In the genomic region with DNA sequence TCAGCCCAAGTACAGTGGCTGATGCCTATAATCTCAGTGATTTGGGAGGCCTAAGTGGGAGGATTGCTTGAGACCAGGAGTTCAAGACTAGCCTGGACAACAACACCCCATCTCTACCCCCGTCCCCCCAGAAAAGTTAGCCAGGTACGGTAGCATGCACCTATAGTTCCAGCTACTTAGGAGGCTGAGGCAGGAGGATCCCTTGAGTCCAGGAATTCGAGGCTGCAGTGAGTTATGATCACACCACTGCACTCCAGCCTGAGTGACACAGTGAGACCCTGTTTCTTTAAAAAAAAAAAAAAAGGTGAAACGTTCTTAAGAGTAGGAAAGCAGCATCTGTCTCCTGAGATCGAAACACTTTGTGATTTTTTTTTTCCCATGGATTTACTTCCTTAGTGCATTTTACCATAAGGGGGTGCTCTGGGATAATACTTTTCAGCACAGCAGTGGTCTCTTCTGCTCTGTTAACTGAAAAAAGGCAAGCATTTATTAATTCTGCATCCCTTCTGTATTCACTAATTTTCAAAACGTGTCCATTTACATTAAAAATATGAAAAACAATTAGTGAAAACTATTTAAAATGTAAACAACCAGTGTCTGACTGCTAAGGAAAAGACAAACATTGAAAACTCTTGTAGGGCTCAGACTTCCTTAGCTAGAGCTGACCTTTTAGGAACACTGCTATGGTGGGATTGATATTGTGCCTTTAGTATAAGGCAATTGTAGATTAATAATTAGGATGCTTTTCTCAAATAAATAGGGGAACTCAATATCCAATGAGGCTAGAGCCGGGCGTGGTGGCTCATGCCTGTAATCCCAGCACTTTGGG, we compare ENCODE assay signal across 9 cellular contexts. TPM values are rescaled to one million over a fixed set of nuclear protein-coding genes. Genes with fewer than 3 reads are reported as not detected.
A peak's percentile ranks its signal among the peaks of the same experiment; 100 is the strongest.
DNase-seq lines count a peak whose midpoint lies in the region; ATAC-seq and TF ChIP-seq lines count a peak whose summit lies in the region.
"Had no signal": no experiment of that assay in that cellular context is flagged by ENCODE, and none has a peak within 500 bp of the region (broad histone marks: within the 10 kb centered on the region; RNA-seq: fewer than 3 reads in every experiment).

No MANE protein-coding gene starts in this region.

- H3K4me3 ChIP-seq in cardiac muscle cell, result no peak overlapping the region
- H3K4me3 ChIP-seq: BLaER1 had no signal

- H3K27me3 ChIP-seq in cardiac muscle cell, result no peaks in the 10 kb centered on the region
- H3K27me3 ChIP-seq: BLaER1 had no signal

- peak; percentile 49 for TF ChIP-seq CTCF in cardiac muscle cell (IDR thresholded peaks at IDR 0.05; ENCODE audit: low read depth, low read length)

- no peak overlapping the region for H3K27ac ChIP-seq in cardiac muscle cell
- H3K27ac ChIP-seq: BLaER1 had no signal

- ATAC-seq in GM19467 (IDR thresholded peaks at IDR 0.05; ENCODE audit: unreplicated experiment) (no peak), GM18861 (IDR thresholded peaks at IDR 0.05; ENCODE audit: unreplicated experiment) (no peak)

- DNase-seq in NCI-H1436 (lab: John Stamatoyannopoulos, UW) (peak; percentile 8), NCI-H1436 treated with DMSO at 0.1 percent for 48 hours (lab: John Stamatoyannopoulos, UW) (no peak), RPMI7951 (ENCODE audit: low read depth) (peak; percentile 40), cardiac muscle cell (ENCODE audit: low read depth in 1 of 2, low spot score in 1 of 2) (peak; percentile 41 to 61), stromal cell of bone marrow (ENCODE audit: low read depth) (peak; percentile 42)
- DNase-seq in stimulated activated CD4-positive, alpha-beta T cell treated with anti-CD3 and anti-CD28 coated beads, Interleukin-12 subunit alpha, Interleukin-12 subunit beta, amount 100 ng/mL, for 4 hours, result no peak

- H3K4me1 ChIP-seq in cardiac muscle cell (ENCODE audit: low read depth), result no peaks in the 10 kb centered on the region
- H3K4me1 ChIP-seq: BLaER1 had no signal

- H3K36me3 ChIP-seq in cardiac muscle cell, result no peaks in the 10 kb centered on the region
- H3K36me3 ChIP-seq: BLaER1 had no signal

- H3K9me3 ChIP-seq in cardiac muscle cell (ENCODE audit: low read depth), result no peaks in the 10 kb centered on the region
- H3K9me3 ChIP-seq: BLaER1 had no signal

RNA-seq across cellular contexts. Expression of a gene that starts 31.2 kb away (rescaled TPM):
- not detected in 2 replicates for total RNA-seq in RPMI7951 (2014; rRNA removed; shearing (Covaris generic))
- total RNA-seq in cardiac muscle cell, result 0.28 and 2.2 TPM in 2 replicates
- 1.2 and 2.1 TPM in 2 replicates for polyA plus RNA-seq in cardiac muscle cell

Comparison
In these comparisons a context has a peak if more than half of its experiments do, and no peak if none do; other contexts are left out.
1. DNase-seq: peak in NCI-H1436 (single experiment), RPMI7951 (single experiment), cardiac muscle cell (2 of 2) and stromal cell of bone marrow (single experiment); none in NCI-H1436 treated with DMSO at 0.1 percent for 48 hours (single experiment) and stimulated activated CD4-positive, alpha-beta T cell treated with anti-CD3 and anti-CD28 coated beads, Interleukin-12 subunit alpha, Interleukin-12 subunit beta, amount 100 ng/mL, for 4 hours (single experiment).